Comparison of ENCODE assay signal across 8 cellular contexts in the genomic region with DNA sequence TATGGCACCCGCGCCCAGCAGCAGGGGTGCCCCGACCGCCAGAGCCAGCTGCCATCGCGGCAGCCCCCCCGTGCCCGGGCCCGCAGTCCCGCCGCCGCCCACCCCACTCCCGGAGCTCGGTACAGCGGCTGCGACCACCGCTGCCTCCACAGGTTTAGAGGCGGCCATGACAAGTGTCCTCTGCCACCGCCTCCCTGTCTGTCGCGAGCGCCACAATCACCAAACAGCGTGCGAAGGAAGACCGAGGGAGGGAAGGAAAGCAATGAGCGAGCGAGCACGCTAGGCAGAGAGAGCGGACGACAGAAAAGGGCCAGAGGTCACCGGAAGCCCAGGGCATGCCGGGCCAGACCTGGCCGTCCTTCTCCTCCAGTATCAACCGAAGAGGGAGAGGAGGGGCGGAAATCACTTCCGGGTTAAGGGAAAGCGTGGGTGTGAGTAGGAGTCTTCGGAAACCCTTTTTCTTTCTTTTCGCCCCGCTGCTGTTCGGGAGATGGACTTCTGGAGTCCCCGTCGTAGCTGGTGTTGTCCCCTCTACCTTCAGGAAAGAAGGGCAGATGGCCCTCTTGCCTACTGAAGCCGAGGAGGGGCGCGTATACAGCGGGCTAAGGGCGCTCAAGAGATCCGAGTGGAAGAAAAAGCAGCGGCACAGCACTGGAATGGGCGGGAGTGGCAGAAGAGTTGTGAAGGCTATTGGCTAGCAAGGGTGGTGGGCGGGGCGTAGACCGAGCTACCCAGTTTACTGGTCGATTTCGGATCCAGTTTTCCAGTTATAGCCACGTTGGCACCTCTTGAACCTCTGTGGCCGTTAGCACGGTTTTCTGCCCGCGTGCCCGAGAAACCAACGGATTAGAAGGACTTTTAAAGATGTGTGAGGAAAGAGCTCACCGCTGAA. TPM values are rescaled to one million over a fixed set of nuclear protein-coding genes. Genes with fewer than 3 reads are reported as not detected.
DNase-seq lines count a peak whose midpoint lies in the region; ATAC-seq, FAIRE-seq and TF ChIP-seq lines count a peak whose summit lies in the region.

LNP1 (plus strand) TSS at position 758 of the 892 bp plus-strand sequence. CDS start 28,191 bp downstream, outside the sequence.
TOMM70 (minus strand) TSS at position 308 of the 892 bp plus-strand sequence; CDS start at position 168, 140 bp downstream.

- TF ChIP-seq POLR2A in GM12891 (IDR thresholded peaks at IDR 0.05; ENCODE audit: low read depth, low read length) (peak; percentile 87), tibial nerve (IDR thresholded peaks at IDR 0.05) (peak; percentile 67 to 83)

- H3K9me3 ChIP-seq in adipocyte (ENCODE audit: control insufficient read depth, low read length) (no peaks in the 10 kb centered on the region), parathyroid adenoma (ENCODE audit: control insufficient read depth, low read length) (no peaks in the 10 kb centered on the region), tibial nerve (no peaks in the 10 kb centered on the region)

- H3K4me3 ChIP-seq in adipocyte (ENCODE audit: low read length), result peak within 1 kb of the TSS; percentile 94
- H3K4me3 ChIP-seq in parathyroid adenoma (ENCODE audit: low read depth, low read length), result peak within 1 kb of the TSS; percentile 97
- H3K4me3 ChIP-seq in tibial nerve, result peak within 1 kb of the TSS; percentile 79 to 100 (median 92)

- peak; percentile 98 for FAIRE-seq in GM12891 (lab: Jason Lieb, UNC)

- H3K79me2 ChIP-seq in parathyroid adenoma, result peaks cover 34% of the 10 kb centered on the region

- peak within 1 kb of the TSS; percentile 97 for H3K9ac ChIP-seq in adipocyte (ENCODE audit: low read length)
- peak within 1 kb of the TSS; percentile 91 for H3K9ac ChIP-seq in parathyroid adenoma

- intact Hi-C loops in cardiac septum (cut with DNase I), result loop anchor here (1.0 to 10.0 kb wide), 4 partner anchors 67 to 566 kb away; partner anchors contain the start of genes NIT2, TFG and TMEM45A

- peak within 1 kb of the TSS; percentile 88 for H3K27ac ChIP-seq in parathyroid adenoma
- H3K27ac ChIP-seq in tibial nerve, result peak within 1 kb of the TSS; percentile 82 to 96 (median 93)

- H2AFZ ChIP-seq in parathyroid adenoma, result peak within 1 kb of the TSS; percentile 95

- H3K36me3 ChIP-seq in adipocyte (ENCODE audit: control insufficient read depth, insufficient read depth, low read length, severe bottlenecking) (no peaks in the 10 kb centered on the region), parathyroid adenoma (ENCODE audit: control insufficient read depth, insufficient read depth, low read length) (no peaks in the 10 kb centered on the region), tibial nerve (no peaks in the 10 kb centered on the region)

- H3K4me2 ChIP-seq in parathyroid adenoma (ENCODE audit: low read length), result peak within 1 kb of the TSS; percentile 95

- DNase-seq in GM12891 (ENCODE audit: insufficient read length, low spot score), result peak; percentile 56
- DNase-seq in NCI-H1417 treated with DMSO at 0.1 percent for 48 hours (lab: John Stamatoyannopoulos, UW), result peak; percentile 99
- peak; percentile 95 to 99 for DNase-seq in SW 1271 (lab: John Stamatoyannopoulos, UW)
- DNase-seq in adipocyte (ENCODE audit: low read depth), result peak; percentile 98
- peak; percentile 97 for DNase-seq in cardiac septum (ENCODE audit: low spot score)
- peak; percentile 96 to 97 for DNase-seq in tibial nerve (ENCODE audit: low spot score in 2 of 2)

- TF ChIP-seq CTCF in parathyroid adenoma (IDR thresholded peaks at IDR 0.05) (no peak), tibial nerve (IDR thresholded peaks at IDR 0.05) (peak in 1 of 5 experiments; percentile 17)

- peak; percentile 92 for ATAC-seq in HG02798 (IDR thresholded peaks at IDR 0.05; ENCODE audit: poor library complexity, unreplicated experiment)

- peak; percentile 48 to 87 for TF ChIP-seq EP300 in tibial nerve (IDR thresholded peaks at IDR 0.05)

- H3K4me1 ChIP-seq in adipocyte (ENCODE audit: control insufficient read depth, insufficient read depth, low read length) (peaks cover 33% of the 10 kb centered on the region), parathyroid adenoma (peaks cover 12% of the 10 kb centered on the region), tibial nerve (peaks cover 0 to 65% (median 30%) of the 10 kb centered on the region in 4 donors)

- WGBS in tibial nerve, 2 donors, result 0% methylated on average over 43 to 55 of the region's 64 CpGs

- no peaks in the 10 kb centered on the region for H3K27me3 ChIP-seq in adipocyte (replicated peaks; ENCODE audit: control insufficient read depth, insufficient read depth, low read length)
- no peaks in the 10 kb centered on the region for H3K27me3 ChIP-seq in parathyroid adenoma (ENCODE audit: control insufficient read depth, insufficient read depth, low read length)
- H3K27me3 ChIP-seq in tibial nerve, result no peaks in the 10 kb centered on the region

TF ChIP-seq in GM12891, 5 proteins besides CTCF, POLR2A, EP300 and RAD21:
- peak; percentile 88 for TF ChIP-seq POLR2AphosphoS5 (IDR thresholded peaks at IDR 0.05; ENCODE audit: low read depth, low read length)
- no peak for TF ChIP-seq PAX5 (IDR thresholded peaks at IDR 0.05; ENCODE audit: insufficient read depth, low read length, severe bottlenecking)
- peak; percentile 75 for TF ChIP-seq TAF1 (IDR thresholded peaks at IDR 0.05; ENCODE audit: low read depth, low read length)
- TF ChIP-seq POU2F2 (IDR thresholded peaks at IDR 0.05; ENCODE audit: low read depth, low read length), result peak; percentile 42; the same call in 1 of the 2 replicates
- no peak for TF ChIP-seq SPI1 (IDR thresholded peaks at IDR 0.05; ENCODE audit: low read depth, low read length)

RNA-seq across cellular contexts. Expression of gene LNP1, which starts in this region (rescaled TPM):
- 0.45 TPM for polyA plus RNA-seq in GM12891 (2012; ENCODE audit: low read depth, missing spikeins)
- total RNA-seq in cardiac septum (4.6 TPM), tibial nerve (1 to 10 TPM; 1.5 to 5.7 (median 4.9) TPM)

RNA-seq across cellular contexts. Expression of gene TOMM70, which starts in this region (rescaled TPM):
- 25.2 TPM for polyA plus RNA-seq in GM12891 (2012; ENCODE audit: low read depth, missing spikeins)
- 54.0 TPM for total RNA-seq in cardiac septum
- 10 to 100 TPM; 32.7 to 42.6 (median 38.7) TPM for total RNA-seq in tibial nerve

Comparison
In these comparisons a context has a peak if more than half of its experiments do, and no peak if none do; other contexts are left out.
1. Peak in every context shown above with its lines: DNase-seq, ATAC-seq, H3K4me3 ChIP-seq and H3K27ac ChIP-seq.